ENCODE assay signal across 9 cellular contexts in genomic region chr18:49562481-49563129, GRCh38. TPM values are rescaled to one million over a fixed set of nuclear protein-coding genes. Genes with fewer than 3 reads are reported as not detected.
DNase-seq lines count a peak whose midpoint lies in the region; ATAC-seq, FAIRE-seq and TF ChIP-seq lines count a peak whose summit lies in the region.
"Had no signal": no experiment of that assay in that cellular context is flagged by ENCODE, and none has a peak within 500 bp of the region (broad histone marks: within the 10 kb centered on the region; RNA-seq: fewer than 3 reads in every experiment).

No MANE protein-coding gene starts in this region.

- H3K4me1 ChIP-seq in A549 (peaks cover 10% of the 10 kb centered on the region; the same call in 2 of the 3 replicates), mesenchymal stem cell (ENCODE audit: control insufficient read depth, insufficient read depth, low read depth, low read length) (peaks cover 26% of the 10 kb centered on the region)

- no peak overlapping the region for H3K9ac ChIP-seq in mesenchymal stem cell (ENCODE audit: low read length)

- H2BK120ac ChIP-seq in mesenchymal stem cell (ENCODE audit: low read depth, low read length): no peak overlapping the region

- no peak for TF ChIP-seq EP300 in A549 (IDR thresholded peaks at IDR 0.05)

- H3K4me3 ChIP-seq in A549 (no peak overlapping the region), mesenchymal stem cell (ENCODE audit: insufficient read depth in 1 of 2, low read depth in 1 of 2, low read length in 2 of 2) (peak overlapping the region in 1 of 2 experiments; percentile 60)

- DNase-seq in A549 (ENCODE audit: low read depth in 1 of 2, low spot score in 1 of 2): no peak
- DNase-seq in M059J (ENCODE audit: low read depth): peak; percentile 49
- peak; percentile 63 for DNase-seq in ecto neural progenitor cell (ENCODE audit: low spot score)
- peak; percentile 66 for DNase-seq in mesenchymal stem cell
- no peak for DNase-seq in cortex of kidney (lab: John Stamatoyannopoulos, UW)
- no peak for DNase-seq in NCI-H748 (lab: John Stamatoyannopoulos, UW; ENCODE audit: unreplicated experiment)
- DNase-seq in NOMO-1 treated with DMSO at 0.1 percent for 48 hours (lab: John Stamatoyannopoulos, UW; ENCODE audit: unreplicated experiment): no peak
- DNase-seq: DND-41 had no signal

- no peak overlapping the region for H2BK5ac ChIP-seq in mesenchymal stem cell (ENCODE audit: low read depth, low read length, poor library complexity, severe bottlenecking)

- H3K14ac ChIP-seq in mesenchymal stem cell (ENCODE audit: low read length in 2 of 2): no peak overlapping the region

- POLR2A ChIA-PET in A549 (lab: Yijun Ruan, JAX): no interaction called here

- H4K91ac ChIP-seq in mesenchymal stem cell (ENCODE audit: low read length): no peak overlapping the region

- peaks cover 0 to 57% of the 10 kb centered on the region in 2 experiments for H3K27me3 ChIP-seq in mesenchymal stem cell (ENCODE audit: control insufficient read depth in 1 of 2, insufficient read depth in 1 of 2, low read length in 2 of 2)

- no peak overlapping the region for H2AK5ac ChIP-seq in mesenchymal stem cell (ENCODE audit: low read length, severe bottlenecking)

- no peak overlapping the region for H3K18ac ChIP-seq in mesenchymal stem cell (ENCODE audit: low read depth in 1 of 2, low read length in 2 of 2)

- no peak overlapping the region for H3K4ac ChIP-seq in mesenchymal stem cell (ENCODE audit: low read depth in 1 of 2, low read length in 2 of 2)

- no peak for FAIRE-seq in A549 (lab: Jason Lieb, UNC)

- no peak overlapping the region for H2BK12ac ChIP-seq in mesenchymal stem cell (ENCODE audit: low read length in 2 of 2)

- H2AFZ ChIP-seq in mesenchymal stem cell (ENCODE audit: low read depth, low read length): no peak overlapping the region

- CTCF ChIA-PET in A549 (lab: Yijun Ruan, JAX): interaction anchor here (0.6 to 5.0 kb wide), 2 partner anchors 222 to 299 kb away, joined by 3 to 47 read pairs; no protein-coding TSS in a partner anchor

- H4K8ac ChIP-seq in mesenchymal stem cell (ENCODE audit: low read length): no peak overlapping the region

- 84% methylated on average over 7 of the region's 11 CpGs for WGBS in A549 (ENCODE audit: missing lambda C conversion rate)
- 15% methylated on average over 10 of the region's 11 CpGs for WGBS in mesenchymal stem cell

- H2BK15ac ChIP-seq in mesenchymal stem cell (ENCODE audit: low read depth, poor library complexity, severe bottlenecking): no peak overlapping the region

- ATAC-seq in A549 (no peak), GM18907 (IDR thresholded peaks at IDR 0.05; ENCODE audit: unreplicated experiment) (no peak)

- H3K27ac ChIP-seq in A549: peak overlapping the region in 1 of 2 experiments; percentile 48; a peak in 1 of 6 replicates
- no peak overlapping the region for H3K27ac ChIP-seq in mesenchymal stem cell (ENCODE audit: low read length, poor library complexity, severe bottlenecking)

- H3K4me2 ChIP-seq in A549 (peak overlapping the region; percentile 95), mesenchymal stem cell (ENCODE audit: low read length, poor library complexity, severe bottlenecking) (peak overlapping the region; percentile 98)

- no peak overlapping the region for H3K23ac ChIP-seq in mesenchymal stem cell (ENCODE audit: low read length in 2 of 2)

- TF ChIP-seq CTCF in A549 (IDR thresholded peaks at IDR 0.05): no peak

- TF ChIP-seq RAD21 in A549 (conservative IDR thresholded peaks at IDR 0.05 in 1 of 2, IDR thresholded peaks at IDR 0.05 in 1 of 2): no peak

- H3K9me3 ChIP-seq in A549: no peaks in the 10 kb centered on the region
- no peaks in the 10 kb centered on the region for H3K9me3 ChIP-seq in mesenchymal stem cell (ENCODE audit: control insufficient read depth, low read length)

- TF ChIP-seq POLR2A in A549 (IDR thresholded peaks at IDR 0.05; ENCODE audit: low read length): no peak

- peaks cover 17% of the 10 kb centered on the region for H3K79me1 ChIP-seq in mesenchymal stem cell (replicated peaks; ENCODE audit: low read length, poor library complexity, severe bottlenecking)

- H3K36me3 ChIP-seq in mesenchymal stem cell (ENCODE audit: control insufficient read depth in 1 of 2, insufficient read depth in 2 of 2, low read depth in 1 of 2, low read length in 2 of 2): peaks cover 0 to 17% of the 10 kb centered on the region in 2 experiments

TF ChIP-seq in A549, 52 proteins besides CTCF, POLR2A, EP300 and RAD21:
- TF ChIP-seq, protein P1, sequence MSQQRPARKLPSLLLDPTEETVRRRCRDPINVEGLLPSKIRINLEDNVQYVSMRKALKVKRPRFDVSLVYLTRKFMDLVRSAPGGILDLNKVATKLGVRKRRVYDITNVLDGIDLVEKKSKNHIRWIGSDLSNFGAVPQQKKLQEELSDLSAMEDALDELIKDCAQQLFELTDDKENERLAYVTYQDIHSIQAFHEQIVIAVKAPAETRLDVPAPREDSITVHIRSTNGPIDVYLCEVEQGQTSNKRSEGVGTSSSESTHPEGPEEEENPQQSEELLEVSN (IDR thresholded peaks at IDR 0.05; ENCODE audit: borderline replicate concordance, low read depth): no peak

RNA-seq across cellular contexts. Expression of gene LIPG, which starts 0.7 kb away (rescaled TPM):
- polyA plus RNA-seq in A549 (2011; rRNA removed) (0.61 and 0.65 TPM in 2 replicates), A549 (2017; fragmentation: RNase III; extraction: RNeasy Plus Mini Kit Qiagen cat#74134 plus additional on column Dnase treatment) (0.31 to 0.36 TPM (median 0.33 TPM) in 3 replicates)
- 0.01 and 0.08 TPM in 2 replicates for polyA plus RNA-seq in A549 (2012; cell fraction: cytosol; rRNA removed)
- polyA plus RNA-seq in A549 (2012; cell fraction: nucleus; rRNA removed): 0.11 and 0.35 TPM in 2 replicates
- polyA minus RNA-seq in A549 (2011; rRNA and poly(A)+ RNA removed): 2.3 and 3.6 TPM in 2 replicates
- 37.9 and 66.5 TPM in 2 replicates for total RNA-seq in M059J (2014; rRNA removed; shearing (Covaris generic))
- 30.0 TPM for polyA plus RNA-seq in mesenchymal stem cell (2013, experiment 1 of 2)
- 30.5 TPM for polyA plus RNA-seq in mesenchymal stem cell (2013, experiment 2 of 2)

Comparison
In these comparisons a context has a peak if more than half of its experiments do, and no peak if none do; other contexts are left out.
1. DNase-seq: peak in M059J (single experiment), ecto neural progenitor cell (single experiment) and mesenchymal stem cell (single experiment); none in A549 (0 of 2), cortex of kidney (single experiment), NCI-H748 (single experiment) and NOMO-1 treated with DMSO at 0.1 percent for 48 hours (single experiment).